1 cellular context compared by ENCODE assay signal in the genomic region with DNA sequence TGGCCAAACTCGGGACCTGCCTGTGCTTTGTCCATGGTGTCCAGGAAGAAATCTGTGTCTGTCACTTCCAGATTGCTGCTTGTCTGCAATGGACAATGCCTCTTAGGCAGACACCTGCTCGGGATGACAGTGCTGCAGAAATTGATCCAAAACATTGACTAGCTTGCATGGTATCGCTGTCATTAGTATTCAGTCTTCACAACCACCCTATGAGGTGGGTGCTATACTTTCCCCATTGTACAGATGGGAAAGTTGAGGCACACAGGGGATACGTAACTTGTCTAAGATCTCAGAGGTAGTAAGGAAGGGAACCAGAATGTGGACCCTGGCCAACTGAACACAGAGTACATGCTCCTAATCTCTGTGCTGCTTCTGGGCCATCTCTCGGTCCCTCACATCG.
TF ChIP-seq lines count a peak whose summit lies in the region.

No MANE protein-coding gene starts in this region.

TF ChIP-seq in liver, 16 proteins besides CTCF, POLR2A, EP300 and RAD21 (continued from another document):
- no peak for TF ChIP-seq HNF4A (conservative IDR thresholded peaks at IDR 0.05)
